ENCODE assay signal across 8 cellular contexts in genomic region chr12:75479963-75480461, GRCh38.
DNase-seq lines count a peak whose midpoint lies in the region; ATAC-seq and TF ChIP-seq lines count a peak whose summit lies in the region.

No MANE protein-coding gene starts in this region.

- in situ Hi-C loops in astrocyte of the cerebellum (cut with HindIII; ENCODE audit: low sequenced_read_pairs), result loop anchor here (25.0 kb wide), 1 partner anchor 793 kb away; no protein-coding TSS in a partner anchor

- DNase-seq in AG08396 (ENCODE audit: low spot score) (peak; percentile 10), astrocyte of the cerebellum (ENCODE audit: low read depth) (peak; percentile 93), medulla oblongata (ENCODE audit: extremely low spot score) (peak; percentile 12), NCI-H1105 treated with DMSO at 0.1 percent for 48 hours (lab: John Stamatoyannopoulos, UW) (no peak), NCI-H146 (lab: John Stamatoyannopoulos, UW) (no peak)
- no peak for DNase-seq in stimulated activated CD4-positive, alpha-beta T cell treated with anti-CD3 and anti-CD28 coated beads, Interleukin-2, amount 100 ng/mL, for 24 hours

- no peak for TF ChIP-seq CTCF in astrocyte of the cerebellum (IDR thresholded peaks at IDR 0.05; ENCODE audit: low read depth, low read length, missing control alignments)

- ATAC-seq in GM19328 (IDR thresholded peaks at IDR 0.05; ENCODE audit: unreplicated experiment), result peak; percentile 19
- peak; percentile 26 for ATAC-seq in HG03442 (IDR thresholded peaks at IDR 0.05; ENCODE audit: unreplicated experiment)

- H3K4me3 ChIP-seq in astrocyte of the cerebellum (ENCODE audit: low read depth, low read length), result peak overlapping the region; percentile 60

Comparison
In these comparisons a context has a peak if more than half of its experiments do, and no peak if none do; other contexts are left out.
1. DNase-seq: peak in AG08396 (single experiment), astrocyte of the cerebellum (single experiment) and medulla oblongata (single experiment); none in NCI-H1105 treated with DMSO at 0.1 percent for 48 hours (single experiment), stimulated activated CD4-positive, alpha-beta T cell treated with anti-CD3 and anti-CD28 coated beads, Interleukin-2, amount 100 ng/mL, for 24 hours (0 of 2) and NCI-H146 (single experiment).